In genomic region chr3:154932633-154933032, GRCh38 we compare ENCODE assay signal across 14 cellular contexts.
DNase-seq lines count a peak whose midpoint lies in the region; ATAC-seq, FAIRE-seq and TF ChIP-seq lines count a peak whose summit lies in the region.
"Had no signal": no experiment of that assay in that cellular context is flagged by ENCODE, and none has a peak within 500 bp of the region (broad histone marks: within the 10 kb centered on the region; RNA-seq: fewer than 3 reads in every experiment).

No MANE protein-coding gene starts in this region.

- H3K4me1 ChIP-seq in DND-41 (ENCODE audit: insufficient read depth, low read length) (peaks cover 13% of the 10 kb centered on the region), keratinocyte (ENCODE audit: control insufficient read depth, extremely low read depth, insufficient read depth, low read length) (peaks cover 3% of the 10 kb centered on the region)
- H3K4me1 ChIP-seq: BE2C had no signal

- H3K9ac ChIP-seq in DND-41 (ENCODE audit: low read depth, low read length) (no peak overlapping the region), keratinocyte (ENCODE audit: control insufficient read depth, extremely low read depth, insufficient read depth, low read length) (no peak overlapping the region)

- H2AFZ ChIP-seq in DND-41 (ENCODE audit: low read depth, low read length) (no peak overlapping the region; the same call in 1 of the 2 replicates), keratinocyte (ENCODE audit: control insufficient read depth, low read length) (peak overlapping the region; percentile 16)

- H3K36me3 ChIP-seq in DND-41 (ENCODE audit: insufficient read depth, low read length) (no peaks in the 10 kb centered on the region), bronchial epithelial cell (ENCODE audit: control insufficient read depth, insufficient read depth, low read length) (no peaks in the 10 kb centered on the region), keratinocyte (ENCODE audit: control insufficient read depth in 2 of 2, extremely low read depth in 1 of 2, insufficient read depth in 2 of 2, low read length in 2 of 2) (no peaks in the 10 kb centered on the region)
- H3K36me3 ChIP-seq: BE2C had no signal

- H4K20me1 ChIP-seq in DND-41 (ENCODE audit: insufficient read depth, low read length) (no peaks in the 10 kb centered on the region), keratinocyte (ENCODE audit: control insufficient read depth, extremely low read depth, insufficient read depth, low read length) (no peaks in the 10 kb centered on the region)

- H3K27me3 ChIP-seq in DND-41 (ENCODE audit: insufficient read depth, low read length, poor library complexity) (no peaks in the 10 kb centered on the region), bronchial epithelial cell (ENCODE audit: control insufficient read depth, insufficient read depth, low read length) (no peaks in the 10 kb centered on the region), keratinocyte (ENCODE audit: control insufficient read depth, extremely low read depth, insufficient read depth, low read length) (no peaks in the 10 kb centered on the region)
- H3K27me3 ChIP-seq: BE2C had no signal

- H3K9me1 ChIP-seq in keratinocyte (ENCODE audit: control insufficient read depth, extremely low read depth, insufficient read depth, low read length) = no peaks in the 10 kb centered on the region

- ATAC-seq in DND-41 (ENCODE audit: insufficient read depth, low read depth) (peak; percentile 22; the same call in 1 of the 3 replicates), GM19397 (IDR thresholded peaks at IDR 0.05; ENCODE audit: unreplicated experiment) (no peak), HG02852 (IDR thresholded peaks at IDR 0.05; ENCODE audit: unreplicated experiment) (no peak)
- ATAC-seq: CD8-positive, alpha-beta T cell had no signal

- no peak overlapping the region for H3K27ac ChIP-seq in DND-41 (ENCODE audit: low read length)
- H3K27ac ChIP-seq in keratinocyte (ENCODE audit: control insufficient read depth, insufficient read depth, low read length) = no peak overlapping the region
- H3K27ac ChIP-seq: C4-2B had no signal

- no peak for TF ChIP-seq CTCF in DND-41 (IDR thresholded peaks at IDR 0.05; ENCODE audit: borderline replicate concordance, extremely low read depth, low read length, poor library complexity, severe bottlenecking)
- TF ChIP-seq CTCF in bronchial epithelial cell (IDR thresholded peaks at IDR 0.05; ENCODE audit: insufficient read depth, low read length, severe bottlenecking) = no peak
- no peak for TF ChIP-seq CTCF in keratinocyte (optimal IDR thresholded peaks at IDR 0.05 in 1 of 3, IDR thresholded peaks at IDR 0.05 in 1 of 3, conservative IDR thresholded peaks at IDR 0.05 in 1 of 3; ENCODE audit: extremely low read depth in 1 of 3, insufficient read depth in 2 of 3, low read length in 3 of 3)

- H3K9me3 ChIP-seq in DND-41 (ENCODE audit: insufficient read depth, low read length, severe bottlenecking) (no peaks in the 10 kb centered on the region), keratinocyte (ENCODE audit: control insufficient read depth, low read depth, low read length) (no peaks in the 10 kb centered on the region)
- H3K9me3 ChIP-seq: BE2C had no signal

- dilution Hi-C loops in keratinocyte (cut with MboI; ENCODE audit: extremely low pct_ligation_motif_present, low sequenced_read_pairs) = no loop called here

- H3K4me2 ChIP-seq in DND-41 (ENCODE audit: insufficient read depth, low read length) = no peak overlapping the region
- no peak overlapping the region for H3K4me2 ChIP-seq in keratinocyte (ENCODE audit: control insufficient read depth, extremely low read depth, insufficient read depth, low read depth, low read length)

- H3K79me2 ChIP-seq in DND-41 (ENCODE audit: insufficient read depth, low read length) (no peaks in the 10 kb centered on the region), keratinocyte (ENCODE audit: control insufficient read depth, insufficient read depth, low read length) (no peaks in the 10 kb centered on the region)

- TF ChIP-seq POLR2A in H54 (IDR thresholded peaks at IDR 0.05; ENCODE audit: low read depth, low read length) = no peak

- H3K4me3 ChIP-seq in DND-41 (ENCODE audit: low read depth in 1 of 2, low read length in 2 of 2) (no peak overlapping the region), bronchial epithelial cell (ENCODE audit: low read depth, low read length) (no peak overlapping the region), keratinocyte (ENCODE audit: control insufficient read depth in 2 of 3, extremely low read depth in 1 of 3, insufficient read depth in 2 of 3, low read depth in 1 of 3, low read length in 3 of 3) (no peak overlapping the region)

- FAIRE-seq in H54 (lab: Jason Lieb, UNC) = peak; percentile 72
- no peak for FAIRE-seq in bronchial epithelial cell (lab: Jason Lieb, UNC)
- no peak for FAIRE-seq in keratinocyte (lab: Jason Lieb, UNC)
- FAIRE-seq: A204.1, D721Med had no signal

- no peak for DNase-seq in DND-41
- DNase-seq in H54 (ENCODE audit: insufficient read length, low spot score) = no peak
- peak; percentile 53 for DNase-seq in bronchial epithelial cell (ENCODE audit: low read depth)
- DNase-seq in keratinocyte (ENCODE audit: low read depth, low spot score) = no peak
- DNase-seq in DMS79 treated with DMSO at 0.1 percent for 48 hours (lab: John Stamatoyannopoulos, UW) = no peak
- DNase-seq: BE2C; CD8-positive, alpha-beta T cell; COR-L47; H7 had no signal
